ENCODE assay signal across 27 cellular contexts in genomic region chr19:19142347-19142746, GRCh38. TPM values are rescaled to one million over a fixed set of nuclear protein-coding genes. Genes with fewer than 3 reads are reported as not detected.
A peak's percentile ranks its signal among the peaks of the same experiment; 100 is the strongest.
DNase-seq lines count a peak whose midpoint lies in the region; ATAC-seq, FAIRE-seq and TF ChIP-seq lines count a peak whose summit lies in the region.
"Had no signal": no experiment of that assay in that cellular context is flagged by ENCODE, and none has a peak within 500 bp of the region (broad histone marks: within the 10 kb centered on the region; RNA-seq: fewer than 3 reads in every experiment).

No MANE protein-coding gene starts in this region.

- 59% methylated on average over 12 of the region's 12 CpGs for WGBS in K562 (ENCODE audit: insufficient coverage, low coverage, missing lambda C conversion rate)

- peak overlapping the region; percentile 41 for H3K27ac Mint-ChIP-seq in progenitor cell of endocrine pancreas
- H3K27ac Mint-ChIP-seq: B cell; CD4-positive, alpha-beta T cell; CD8-positive, alpha-beta T cell had no signal

- no peaks in the 10 kb centered on the region for H3K9me3 ChIP-seq in K562 (replicated peaks; ENCODE audit: control insufficient read depth, insufficient read depth, low read depth, low read length)
- no peaks in the 10 kb centered on the region for H3K9me3 ChIP-seq in tibial artery
- H3K9me3 ChIP-seq: BLaER1 treated with 17β-estradiol and CSF1 and Interleukin-3, amounts not matched to agents 10 nM and 100 nM; Caco-2 had no signal

- no peak for TF ChIP-seq EP300 in K562 (IDR thresholded peaks at IDR 0.05; ENCODE audit: low read length)

- POLR2A ChIA-PET in K562 (lab: Yijun Ruan, JAX), result no interaction called here

- BruUV-seq in K562 (replicated peaks; lab: Mats Ljungman, UMichigan), result no TSS peak

- H3K36me3 ChIP-seq in K562 (ENCODE audit: control insufficient read depth, insufficient read depth, low read length) (no peaks in the 10 kb centered on the region), tibial artery (peaks cover 0 to 11% (median 0%) of the 10 kb centered on the region in 3 donors)

- peaks cover 6% of the 10 kb centered on the region for H3K4me1 Mint-ChIP-seq in progenitor cell of endocrine pancreas (ENCODE audit: low read depth)

- no peak overlapping the region for H3K4me2 ChIP-seq in K562 (ENCODE audit: insufficient read depth, low read length)
- H3K4me2 ChIP-seq: BLaER1 treated with 17β-estradiol and CSF1 and Interleukin-3, amounts not matched to agents 10 nM and 100 nM had no signal

- TF ChIP-seq CTCF in K562 (IDR thresholded peaks at IDR 0.05 in 2 of 3, conservative IDR thresholded peaks at IDR 0.05 in 1 of 3; ENCODE audit: insufficient read depth in 2 of 3, low read depth in 1 of 3, low read length in 3 of 3) (no peak), epithelial cell of esophagus (IDR thresholded peaks at IDR 0.05; ENCODE audit: insufficient read depth, low read depth, low read length, missing control alignments) (no peak), progenitor cell of endocrine pancreas (IDR thresholded peaks at IDR 0.05; ENCODE audit: unreplicated experiment) (no peak), tibial artery (IDR thresholded peaks at IDR 0.05) (no peak), dorsolateral prefrontal cortex (IDR thresholded peaks at IDR 0.05 in 54 of 56, conservative IDR thresholded peaks at IDR 0.05 in 2 of 56; ENCODE audit: low read depth in 1 of 56, partially characterized antibody in 56 of 56) (no peak)

- peaks cover 22% of the 10 kb centered on the region for H3K27me3 Mint-ChIP-seq in progenitor cell of endocrine pancreas
- H3K27me3 Mint-ChIP-seq: B cell; CD4-positive, alpha-beta T cell had no signal

- TF ChIP-seq RAD21 in K562 (CRISPR knock-in tag; conservative IDR thresholded peaks at IDR 0.05 in 1 of 2, IDR thresholded peaks at IDR 0.05 in 1 of 2), result no peak

- DNase-seq in K562 (ENCODE audit: extremely low read depth in 1 of 4, low spot score in 3 of 4), result no peak
- peak; percentile 46 for DNase-seq in epithelial cell of esophagus (ENCODE audit: low read depth)
- no peak for DNase-seq in progenitor cell of endocrine pancreas (ENCODE audit: low spot score, unreplicated experiment)
- no peak for DNase-seq in tibial artery
- no peak for DNase-seq in D341Med (ENCODE audit: low spot score)
- no peak for DNase-seq in dorsolateral prefrontal cortex
- DNase-seq: 8988T; ACHN; AML-193; Caco-2; Calu3; CD4-positive, alpha-beta T cell; CD8-positive, alpha-beta T cell; DMS 273 treated with DMSO at 0.1 percent for 48 hours; DMS153; DMS53; DMS79; DND-41; EL; GDM1 had no signal

- no peak overlapping the region for H3K4me3 ChIP-seq in K562
- H3K4me3 ChIP-seq in epithelial cell of esophagus (ENCODE audit: low read length), result no peak overlapping the region
- H3K4me3 ChIP-seq in tibial artery, result no peak overlapping the region
- no peak overlapping the region for H3K4me3 ChIP-seq in dorsolateral prefrontal cortex
- H3K4me3 ChIP-seq: BLaER1 treated with 17β-estradiol and CSF1 and Interleukin-3, amounts not matched to agents 10 nM and 100 nM; GM12878 had no signal

- CTCF ChIA-PET in K562 (lab: Yijun Ruan, JAX; ENCODE audit: low intra/inter-chr PET ratio), result no interaction called here

- H3K4me1 ChIP-seq in K562 (replicated peaks in 1 of 2; ENCODE audit: control insufficient read depth in 2 of 2, insufficient read depth in 2 of 2, low read length in 2 of 2), result peaks cover 3 to 28% of the 10 kb centered on the region in 2 experiments; a peak in 4 of 5 replicates
- H3K4me1 ChIP-seq in tibial artery, result peaks cover 0 to 16% (median 13%) of the 10 kb centered on the region in 4 donors
- H3K4me1 ChIP-seq: Caco-2 had no signal

- no peak overlapping the region for H3K4me3 Mint-ChIP-seq in progenitor cell of endocrine pancreas (ENCODE audit: low read depth)
- H3K4me3 Mint-ChIP-seq: B cell; CD4-positive, alpha-beta T cell; CD8-positive, alpha-beta T cell had no signal

- peaks cover 9% of the 10 kb centered on the region for H3K79me2 ChIP-seq in K562 (ENCODE audit: control insufficient read depth, insufficient read depth, low read length)

- ATAC-seq in K562, result no peak
- ATAC-seq: CD8-positive, alpha-beta T cell; GM12878 had no signal

- H3K27ac ChIP-seq in K562 (ENCODE audit: extremely low read depth, low read depth, low read length), result no peak overlapping the region
- H3K27ac ChIP-seq in tibial artery, result no peak overlapping the region
- H3K27ac ChIP-seq in dorsolateral prefrontal cortex, result no peak overlapping the region
- H3K27ac ChIP-seq: BLaER1 treated with 17β-estradiol and CSF1 and Interleukin-3, amounts not matched to agents 10 nM and 100 nM; C4-2B had no signal

- in situ Hi-C loops in K562 (cut with MboI), result loop anchor here (5.0 kb wide), 1 partner anchor 200 kb away; no protein-coding TSS in a partner anchor

- peaks cover 2% of the 10 kb centered on the region; the same call in 1 of the 2 replicates for H4K20me1 ChIP-seq in K562 (replicated peaks; ENCODE audit: control insufficient read depth, insufficient read depth, low read length)
- H4K20me1 ChIP-seq: BLaER1 treated with 17β-estradiol and CSF1 and Interleukin-3, amounts not matched to agents 10 nM and 100 nM had no signal

- no peaks in the 10 kb centered on the region for H3K9me1 ChIP-seq in K562 (ENCODE audit: control insufficient read depth, insufficient read depth, low read length)

- no peak overlapping the region for H3K9ac ChIP-seq in K562 (ENCODE audit: insufficient read depth in 1 of 2, low read depth in 2 of 2, low read length in 2 of 2)
- H3K9ac ChIP-seq: BLaER1 treated with 17β-estradiol and CSF1 and Interleukin-3, amounts not matched to agents 10 nM and 100 nM had no signal

- no peak for FAIRE-seq in K562 (lab: Jason Lieb, UNC)
- FAIRE-seq: A204.1, GM12878, GM12892, GM18507 had no signal

- no peaks in the 10 kb centered on the region for H3K9me3 Mint-ChIP-seq in progenitor cell of endocrine pancreas (ENCODE audit: low read depth)
- H3K9me3 Mint-ChIP-seq: CD4-positive, alpha-beta T cell; CD8-positive, alpha-beta T cell had no signal

- H3K36me3 Mint-ChIP-seq in progenitor cell of endocrine pancreas (ENCODE audit: insufficient read depth), result no peaks in the 10 kb centered on the region

- no peak overlapping the region for H2AFZ ChIP-seq in K562 (ENCODE audit: low read depth, low read length)

- intact Hi-C loops in K562 (cut with micrococcal nuclease), result no loop called here
- intact Hi-C loops in tibial artery (cut with DNase I; ENCODE audit: low total_unique reads), result no loop called here
- intact Hi-C loops in dorsolateral prefrontal cortex (cut with DNase I), result no loop called here

- no peak for TF ChIP-seq POLR2A in K562 (conservative IDR thresholded peaks at IDR 0.05)

- H3K27me3 ChIP-seq in K562 (ENCODE audit: control insufficient read depth in 2 of 2, insufficient read depth in 2 of 2, low read length in 2 of 2) (no peaks in the 10 kb centered on the region; a peak in 1 of 5 replicates), tibial artery (no peaks in the 10 kb centered on the region), dorsolateral prefrontal cortex (no peaks in the 10 kb centered on the region)
- H3K27me3 ChIP-seq: BLaER1 treated with 17β-estradiol and CSF1 and Interleukin-3, amounts not matched to agents 10 nM and 100 nM had no signal

RNA-seq across cellular contexts. Expression of gene TMEM161A, which starts 4.1 kb away (rescaled TPM):
- 61.8 and 208 TPM in 2 replicates for total RNA-seq in K562 (2011; cell fraction: chromatin; rRNA removed; ENCODE audit: low replicate concordance)
- 275 and 276 TPM in 2 replicates for total RNA-seq in K562 (2011; cell fraction: nucleolus; rRNA removed)
- total RNA-seq in K562 (2011; cell fraction: nucleoplasm; rRNA removed), result 120 and 154 TPM in 2 replicates
- 77.2 and 105 TPM in 2 replicates for total RNA-seq in K562 (2014; rRNA removed)
- 15.4 and 24.5 TPM in 2 replicates for total RNA-seq in K562 (2014; rRNA removed; fragmentation: Illumina TruSeq; extraction: Trizol)
- 33.8 and 38.9 TPM in 2 replicates for total RNA-seq in K562 (2015; rRNA removed; fragmentation: Illumina TruSeq; extraction: Trizol)
- total RNA-seq in K562 (2021), result 76.7 and 81.2 TPM in 2 replicates
- polyA plus RNA-seq in K562 (2011; rRNA removed), result 42.5 and 66.4 TPM in 2 replicates
- polyA plus RNA-seq in K562 (2011; cell fraction: cytosol; rRNA removed), result 82.2 and 238 TPM in 2 replicates
- 177 and 332 TPM in 2 replicates for polyA plus RNA-seq in K562 (2011; cell fraction: nucleus; rRNA removed)
- 45.4 and 63.2 TPM in 2 replicates for polyA plus RNA-seq in K562 (2012)
- 29.2 and 68.5 TPM in 2 replicates for polyA plus RNA-seq in K562 (2014; fragmentation: Illumina TruSeq; extraction: Trizol)
- 1 to 10 TPM in 1 of 2 experiments, under 1 TPM in 1; 0.63 to 4.7 TPM for polyA plus RNA-seq in K562 (2014; fragmentation: Nextera tagmentation; extraction: Ambion mirVana)
- polyA plus RNA-seq in K562 (2014; rRNA removed), result 92.3 and 98.4 TPM in 2 replicates
- 35.9 and 53.2 TPM in 2 replicates for polyA minus RNA-seq in K562 (2011; rRNA and poly(A)+ RNA removed)
- 52.1 and 59.5 TPM in 2 replicates for polyA minus RNA-seq in K562 (2011; cell fraction: cytosol; rRNA and poly(A)+ RNA removed)
- 89.7 and 90.0 TPM in 2 replicates for polyA minus RNA-seq in K562 (2011; cell fraction: nucleus; rRNA and poly(A)+ RNA removed)
- 38.8 and 42.3 TPM in 2 replicates for total RNA-seq in progenitor cell of endocrine pancreas
- 10 to 100 TPM; 14.9 to 46.0 (median 24.7) TPM for total RNA-seq in dorsolateral prefrontal cortex

RNA-seq across cellular contexts. Expression of gene MEF2B, which starts 27.7 kb away (rescaled TPM):
- total RNA-seq in K562 (2011; cell fraction: chromatin; rRNA removed; ENCODE audit: low replicate concordance), result 1.4 TPM in 1 of 2 replicates, not detected in the other
- total RNA-seq in K562 (2011; cell fraction: nucleolus; rRNA removed), result 1.2 and 1.7 TPM in 2 replicates
- total RNA-seq in K562 (2011; cell fraction: nucleoplasm; rRNA removed), result 1.4 and 1.8 TPM in 2 replicates
- total RNA-seq in K562 (2014; rRNA removed) (0.16 and 0.77 TPM in 2 replicates), K562 (2014; rRNA removed; fragmentation: Illumina TruSeq; extraction: Trizol) (not detected in 2 replicates), K562 (2015; rRNA removed; fragmentation: Illumina TruSeq; extraction: Trizol) (0.14 and 0.23 TPM in 2 replicates), K562 (2021) (0.72 and 1.9 TPM in 2 replicates), progenitor cell of endocrine pancreas (4.2 and 4.4 TPM in 2 replicates), dorsolateral prefrontal cortex (1 to 10 TPM in 82 of 120 experiments, under 1 TPM in 28, not detected in 10; 0.33 to 5.3 (median 1.9) TPM)
- polyA plus RNA-seq in K562 (2011; rRNA removed) (0.15 and 0.26 TPM in 2 replicates), K562 (2014; fragmentation: Illumina TruSeq; extraction: Trizol) (0.65 and 1.0 TPM in 2 replicates), K562 (2014; fragmentation: Nextera tagmentation; extraction: Ambion mirVana) (not detected), K562 (2014; rRNA removed) (0.46 and 1.1 TPM in 2 replicates)
- polyA plus RNA-seq in K562 (2011; cell fraction: cytosol; rRNA removed), result 0.12 and 0.25 TPM in 2 replicates
- polyA plus RNA-seq in K562 (2011; cell fraction: nucleus; rRNA removed), result 1.1 and 1.8 TPM in 2 replicates
- polyA plus RNA-seq in K562 (2012), result 0.14 and 7.0 TPM in 2 replicates
- not detected in 2 replicates for polyA minus RNA-seq in K562 (2011; rRNA and poly(A)+ RNA removed)
- not detected in 2 replicates for polyA minus RNA-seq in K562 (2011; cell fraction: cytosol; rRNA and poly(A)+ RNA removed)
- polyA minus RNA-seq in K562 (2011; cell fraction: nucleus; rRNA and poly(A)+ RNA removed), result 0.27 and 0.89 TPM in 2 replicates

RNA-seq across cellular contexts. Expression of gene BORCS8, which starts 49.6 kb away (rescaled TPM):
- 26.1 and 65.6 TPM in 2 replicates for total RNA-seq in K562 (2011; cell fraction: chromatin; rRNA removed; ENCODE audit: low replicate concordance)
- total RNA-seq in K562 (2011; cell fraction: nucleolus; rRNA removed), result 31.4 and 35.8 TPM in 2 replicates
- 36.1 and 51.5 TPM in 2 replicates for total RNA-seq in K562 (2011; cell fraction: nucleoplasm; rRNA removed)
- 33.3 and 33.6 TPM in 2 replicates for total RNA-seq in K562 (2014; rRNA removed)
- 7.9 and 11.3 TPM in 2 replicates for total RNA-seq in K562 (2014; rRNA removed; fragmentation: Illumina TruSeq; extraction: Trizol)
- 16.3 and 17.3 TPM in 2 replicates for total RNA-seq in K562 (2015; rRNA removed; fragmentation: Illumina TruSeq; extraction: Trizol)
- 30.4 and 30.5 TPM in 2 replicates for total RNA-seq in K562 (2021)
- polyA plus RNA-seq in K562 (2011; rRNA removed), result 11.2 and 12.7 TPM in 2 replicates
- polyA plus RNA-seq in K562 (2011; cell fraction: cytosol; rRNA removed), result 12.3 and 35.6 TPM in 2 replicates
- 20.9 and 34.2 TPM in 2 replicates for polyA plus RNA-seq in K562 (2011; cell fraction: nucleus; rRNA removed)
- polyA plus RNA-seq in K562 (2012), result 17.6 and 20.6 TPM in 2 replicates
- polyA plus RNA-seq in K562 (2014; fragmentation: Illumina TruSeq; extraction: Trizol), result 24.4 and 31.3 TPM in 2 replicates
- polyA plus RNA-seq in K562 (2014; fragmentation: Nextera tagmentation; extraction: Ambion mirVana), result 1 to 10 TPM; 4.6 to 9.4 TPM
- 28.7 and 29.9 TPM in 2 replicates for polyA plus RNA-seq in K562 (2014; rRNA removed)
- polyA minus RNA-seq in K562 (2011; rRNA and poly(A)+ RNA removed), result 3.8 and 6.9 TPM in 2 replicates
- polyA minus RNA-seq in K562 (2011; cell fraction: cytosol; rRNA and poly(A)+ RNA removed), result 6.7 and 7.9 TPM in 2 replicates
- polyA minus RNA-seq in K562 (2011; cell fraction: nucleus; rRNA and poly(A)+ RNA removed), result 5.7 and 7.3 TPM in 2 replicates
- total RNA-seq in progenitor cell of endocrine pancreas, result 28.9 and 33.9 TPM in 2 replicates
- 10 to 100 TPM; 28.1 to 68.0 (median 47.0) TPM for total RNA-seq in dorsolateral prefrontal cortex

RNA-seq across cellular contexts. Expression of gene RFXANK, which starts 49.7 kb away (rescaled TPM):
- total RNA-seq in K562 (2011; cell fraction: chromatin; rRNA removed; ENCODE audit: low replicate concordance), result 68.6 and 223 TPM in 2 replicates
- total RNA-seq in K562 (2011; cell fraction: nucleolus; rRNA removed), result 202 and 233 TPM in 2 replicates
- 103 and 126 TPM in 2 replicates for total RNA-seq in K562 (2011; cell fraction: nucleoplasm; rRNA removed)
- 152 and 203 TPM in 2 replicates for total RNA-seq in K562 (2014; rRNA removed)
- 79.8 and 106 TPM in 2 replicates for total RNA-seq in K562 (2014; rRNA removed; fragmentation: Illumina TruSeq; extraction: Trizol)
- 158 and 164 TPM in 2 replicates for total RNA-seq in K562 (2015; rRNA removed; fragmentation: Illumina TruSeq; extraction: Trizol)
- 176 and 185 TPM in 2 replicates for total RNA-seq in K562 (2021)
- polyA plus RNA-seq in K562 (2011; rRNA removed), result 68.6 and 70.4 TPM in 2 replicates
- polyA plus RNA-seq in K562 (2011; cell fraction: cytosol; rRNA removed), result 91.9 and 206 TPM in 2 replicates
- 256 and 295 TPM in 2 replicates for polyA plus RNA-seq in K562 (2011; cell fraction: nucleus; rRNA removed)
- 186 and 218 TPM in 2 replicates for polyA plus RNA-seq in K562 (2012)
- polyA plus RNA-seq in K562 (2014; fragmentation: Illumina TruSeq; extraction: Trizol), result 181 and 187 TPM in 2 replicates
- 100 to 1,000 TPM in 1 of 2 experiments, 10 to 100 TPM in 1; 81.4 to 150 TPM for polyA plus RNA-seq in K562 (2014; fragmentation: Nextera tagmentation; extraction: Ambion mirVana)
- 138 and 143 TPM in 2 replicates for polyA plus RNA-seq in K562 (2014; rRNA removed)
- polyA minus RNA-seq in K562 (2011; rRNA and poly(A)+ RNA removed), result 23.8 and 46.5 TPM in 2 replicates
- polyA minus RNA-seq in K562 (2011; cell fraction: cytosol; rRNA and poly(A)+ RNA removed), result 50.6 and 74.2 TPM in 2 replicates
- polyA minus RNA-seq in K562 (2011; cell fraction: nucleus; rRNA and poly(A)+ RNA removed), result 71.6 and 78.2 TPM in 2 replicates
- total RNA-seq in progenitor cell of endocrine pancreas, result 134 and 135 TPM in 2 replicates
- 10 to 100 TPM; 25.2 to 73.9 (median 38.1) TPM for total RNA-seq in dorsolateral prefrontal cortex
